ENCODE assay signal across 8 cellular contexts in the genomic region with DNA sequence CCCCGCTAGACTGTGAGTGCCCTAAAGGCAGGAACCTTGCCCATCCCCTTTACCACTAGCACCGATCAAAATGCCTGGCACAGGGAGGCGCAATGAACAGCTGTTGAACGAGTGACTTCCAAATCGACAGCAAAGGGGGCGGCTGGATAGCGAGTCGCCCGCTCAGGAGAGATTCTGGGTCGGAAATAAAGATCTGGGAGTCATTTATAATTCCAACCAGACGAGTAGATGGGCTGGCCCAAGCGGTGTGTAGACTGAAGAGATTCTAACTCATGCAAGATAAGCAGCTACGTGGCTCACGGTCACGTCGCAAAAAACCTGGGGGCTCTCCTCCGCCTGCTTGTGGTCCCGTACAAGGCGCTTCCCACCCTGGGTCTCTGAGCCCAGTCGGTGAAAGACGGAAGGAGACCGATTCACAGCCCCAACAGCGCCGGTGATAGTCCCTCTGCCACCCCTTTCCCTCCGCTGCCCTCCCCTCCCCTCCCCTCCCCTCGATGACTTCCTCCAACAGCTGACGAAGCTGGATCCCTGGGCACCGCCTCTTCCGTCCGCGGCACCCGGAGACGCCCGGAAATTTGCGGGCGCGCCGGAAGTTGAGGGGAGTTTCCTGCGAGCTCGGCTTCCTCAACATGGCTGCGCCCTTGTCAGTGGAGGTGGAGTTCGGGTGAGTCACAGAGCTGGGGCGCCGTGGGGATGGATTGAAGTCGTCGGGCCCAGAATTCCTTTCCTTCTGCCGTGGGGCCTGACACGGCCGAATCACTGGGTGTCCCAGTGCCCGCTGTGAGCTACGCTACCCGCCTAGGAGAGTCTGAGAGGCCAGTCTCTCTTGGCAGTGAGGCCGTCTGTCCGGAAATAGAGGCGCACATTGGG. TPM values are rescaled to one million over a fixed set of nuclear protein-coding genes. Genes with fewer than 3 reads are reported as not detected.
DNase-seq lines count a peak whose midpoint lies in the region; ATAC-seq, FAIRE-seq and TF ChIP-seq lines count a peak whose summit lies in the region.

URM1 (plus strand) TSS at position 623 of the 870 bp plus-strand sequence; CDS start at position 630, 7 bp downstream.

- CTCF ChIA-PET in H1 (lab: Charles Lee; ENCODE audit: partially characterized antibody): interaction anchor here (0.7 to 25.1 kb wide), 6 partner anchors 8 to 76 kb away, joined by 3 to 544 read pairs (median 17); no protein-coding TSS in a partner anchor

- peak in 1 of 2 experiments; percentile 63; a peak in 2 of 3 replicates for TF ChIP-seq POLR2A in H1 (IDR thresholded peaks at IDR 0.05; ENCODE audit: control extremely low read depth in 1 of 2, low read depth in 2 of 2, low read length in 2 of 2)

- H3K18ac ChIP-seq in H1 (ENCODE audit: extremely low read depth, low read length) (peak within 1 kb of the TSS; percentile 48; the same call in 1 of the 2 replicates), mesenchymal stem cell (ENCODE audit: low read depth in 1 of 2, low read length in 2 of 2) (peak within 1 kb of the TSS; percentile 85 to 94)

- H3K23ac ChIP-seq in H1 (ENCODE audit: insufficient read length): no peak within 1 kb of the TSS
- peak within 1 kb of the TSS in 1 of 2 experiments; percentile 16 for H3K23ac ChIP-seq in mesenchymal stem cell (ENCODE audit: low read length in 2 of 2)

- H2AFZ ChIP-seq in H1 (ENCODE audit: low read length): peak within 1 kb of the TSS; percentile 97
- H2AFZ ChIP-seq in mesenchymal stem cell (ENCODE audit: low read depth, low read length): peak within 1 kb of the TSS; percentile 99

- peak within 1 kb of the TSS; percentile 48 for H4K5ac ChIP-seq in H1 (ENCODE audit: insufficient read length, low read depth, low read length)

- H3K9me3 ChIP-seq in H1 (ENCODE audit: insufficient read depth in 2 of 2, low read depth in 1 of 2, low read length in 1 of 2) (no peaks in the 10 kb centered on the region), mesenchymal stem cell (ENCODE audit: control insufficient read depth, low read length) (no peaks in the 10 kb centered on the region)

- no peaks in the 10 kb centered on the region; a peak in 2 of 8 replicates for H3K36me3 ChIP-seq in H1 (ENCODE audit: control insufficient read depth in 2 of 4, insufficient read depth in 4 of 4, low read length in 3 of 4)
- H3K36me3 ChIP-seq in mesenchymal stem cell (ENCODE audit: control insufficient read depth in 1 of 2, insufficient read depth in 2 of 2, low read depth in 1 of 2, low read length in 2 of 2): peaks cover 5 to 12% of the 10 kb centered on the region in 2 experiments

- H3K4me3 ChIP-seq in H1 (ENCODE audit: extremely low read depth in 1 of 4, insufficient read depth in 2 of 4, low read depth in 3 of 4, low read length in 4 of 4) (peak within 1 kb of the TSS; percentile 82 to 96 (median 95)), mesenchymal stem cell (ENCODE audit: insufficient read depth in 1 of 2, low read depth in 1 of 2, low read length in 2 of 2) (peak within 1 kb of the TSS; percentile 89 to 94)

- WGBS in H1 (ENCODE audit: extremely low coverage in 1 of 2, insufficient coverage in 1 of 2, insufficient read length in 1 of 2, insufficient replicate concordance in 2 of 2, low coverage in 1 of 2, low lambda C conversion rate in 2 of 2, missing lambda C conversion rate in 1 of 2), 2 experiments: 3% methylated on average over 50 of the region's 55 CpGs; no CpG with 5 or more reads in 1 of the 2 experiments
- 2% methylated on average over 52 of the region's 55 CpGs for WGBS in mesenchymal stem cell

- ATAC-seq in GM21381 (IDR thresholded peaks at IDR 0.05; ENCODE audit: unreplicated experiment): peak; percentile 90

- TF ChIP-seq EP300 in H1 (IDR thresholded peaks at IDR 0.05; ENCODE audit: borderline replicate concordance in 1 of 2, low read depth in 2 of 2, low read length in 2 of 2): no peak

- no peak for TF ChIP-seq CTCF in H1 (IDR thresholded peaks at IDR 0.05; ENCODE audit: control extremely low read depth in 1 of 3, insufficient read depth in 1 of 3, low read depth in 1 of 3, low read length in 3 of 3)

- peak within 1 kb of the TSS; percentile 33 for H3K56ac ChIP-seq in H1 (replicated peaks; ENCODE audit: insufficient read length, low read depth, low read length)

- peaks cover 8% of the 10 kb centered on the region; the same call in 1 of the 2 replicates for H3K23me2 ChIP-seq in H1 (ENCODE audit: low read depth, low read length)

- peak within 1 kb of the TSS; percentile 66; the same call in 1 of the 2 replicates for H2BK20ac ChIP-seq in H1 (ENCODE audit: low read length)

- peaks cover 7 to 25% of the 10 kb centered on the region in 2 experiments for H3K79me2 ChIP-seq in H1 (ENCODE audit: control insufficient read depth in 1 of 2, insufficient read depth in 2 of 2, low read length in 2 of 2)

- peak within 1 kb of the TSS; percentile 71; the same call in 1 of the 2 replicates for H2BK5ac ChIP-seq in H1 (ENCODE audit: low read depth, low read length)
- H2BK5ac ChIP-seq in mesenchymal stem cell (ENCODE audit: low read depth, low read length, poor library complexity, severe bottlenecking): peak within 1 kb of the TSS; percentile 82

- peak within 1 kb of the TSS; percentile 19; the same call in 1 of the 2 replicates for H4K8ac ChIP-seq in H1 (ENCODE audit: extremely low read depth, insufficient read depth, low read length)
- peak within 1 kb of the TSS; percentile 94 for H4K8ac ChIP-seq in mesenchymal stem cell (ENCODE audit: low read length)

- H3K4me1 ChIP-seq in H1 (replicated peaks in 1 of 4; ENCODE audit: control insufficient read depth in 3 of 4, insufficient read depth in 4 of 4, low read length in 3 of 4) (peaks cover 0 to 8% (median 3%) of the 10 kb centered on the region in 4 experiments; a peak in 4 of 7 replicates), mesenchymal stem cell (ENCODE audit: control insufficient read depth, insufficient read depth, low read depth, low read length) (peaks cover 6% of the 10 kb centered on the region)

- peaks cover 9 to 24% (median 14%) of the 10 kb centered on the region in 4 experiments for H3K27me3 ChIP-seq in H1 (replicated peaks in 1 of 4; ENCODE audit: control insufficient read depth in 3 of 4, extremely low read depth in 1 of 4, insufficient read depth in 3 of 4, low read length in 3 of 4)
- no peaks in the 10 kb centered on the region for H3K27me3 ChIP-seq in mesenchymal stem cell (ENCODE audit: control insufficient read depth in 1 of 2, insufficient read depth in 1 of 2, low read length in 2 of 2)

- peak; percentile 85 for DNase-seq in COR-L47 (lab: John Stamatoyannopoulos, UW)
- peak in 75 of 76 experiments; percentile 22 to 94 (median 88) for DNase-seq in HUDEP-2 (lab: John Stamatoyannopoulos, UW; ENCODE audit: unreplicated experiment in 76 of 76)
- DNase-seq in NOMO-1 treated with dmso at 0.1 percent for 144 hours (lab: John Stamatoyannopoulos, UW; ENCODE audit: unreplicated experiment): peak; percentile 96
- peak; percentile 82 to 92 (median 86) for DNase-seq in activated CD8-positive, alpha-beta memory T cell treated with anti-CD3 and anti-CD28 coated beads for 48 hours (ENCODE audit: low read depth in 2 of 3, low spot score in 2 of 3)
- DNase-seq in H1 (ENCODE audit: low read depth in 1 of 2, low spot score in 2 of 2): peak; percentile 70 to 91
- peak; percentile 98 for DNase-seq in mesenchymal stem cell
- peak; percentile 93 for DNase-seq in stimulated activated CD8-positive, alpha-beta memory T cell treated with anti-CD3 and anti-CD28 coated beads, Interleukin-12 subunit alpha, Interleukin-12 subunit beta, amount 100 ng/mL, for 24 hours (ENCODE audit: extremely low read depth)

- H3K9ac ChIP-seq in H1 (replicated peaks in 1 of 4; ENCODE audit: extremely low read depth in 1 of 4, low read depth in 3 of 4, low read length in 3 of 4) (peak within 1 kb of the TSS; percentile 43 to 78 (median 70)), mesenchymal stem cell (ENCODE audit: low read length) (peak within 1 kb of the TSS; percentile 96)

- peaks cover 0 to 11% of the 10 kb centered on the region in 2 experiments for H4K20me1 ChIP-seq in H1 (replicated peaks in 1 of 2; ENCODE audit: control insufficient read depth in 1 of 2, insufficient read depth in 2 of 2, low read length in 2 of 2)

- H3K4me2 ChIP-seq in H1 (ENCODE audit: insufficient read depth in 1 of 2, low read depth in 2 of 2, low read length in 2 of 2): peak within 1 kb of the TSS; percentile 77 to 90
- H3K4me2 ChIP-seq in mesenchymal stem cell (ENCODE audit: low read length, poor library complexity, severe bottlenecking): peak within 1 kb of the TSS; percentile 83

- FAIRE-seq in H1 (lab: Jason Lieb, UNC): no peak

- H2BK12ac ChIP-seq in H1 (ENCODE audit: low read depth, low read length) (no peak within 1 kb of the TSS), mesenchymal stem cell (ENCODE audit: low read length in 2 of 2) (peak within 1 kb of the TSS in 1 of 2 experiments; percentile 34)

- H4K91ac ChIP-seq in H1 (replicated peaks; ENCODE audit: insufficient read length, low read length): peak within 1 kb of the TSS; percentile 64
- peak within 1 kb of the TSS; percentile 65 for H4K91ac ChIP-seq in mesenchymal stem cell (ENCODE audit: low read length)

- H3K79me1 ChIP-seq in H1 (ENCODE audit: low read depth, low read length) (peaks cover 10% of the 10 kb centered on the region; the same call in 1 of the 2 replicates), mesenchymal stem cell (replicated peaks; ENCODE audit: low read length, poor library complexity, severe bottlenecking) (peaks cover 22% of the 10 kb centered on the region)

- H2BK15ac ChIP-seq in H1 (ENCODE audit: low read length): no peak within 1 kb of the TSS
- H2BK15ac ChIP-seq in mesenchymal stem cell (ENCODE audit: low read depth, poor library complexity, severe bottlenecking): peak within 1 kb of the TSS; percentile 86

- no peak for TF ChIP-seq RAD21 in H1 (IDR thresholded peaks at IDR 0.05 in 1 of 2, conservative IDR thresholded peaks at IDR 0.05 in 1 of 2; ENCODE audit: low read depth in 2 of 2, low read length in 2 of 2)

- H3K14ac ChIP-seq in H1 (ENCODE audit: insufficient read length) (no peak within 1 kb of the TSS), mesenchymal stem cell (ENCODE audit: low read length in 2 of 2) (peak within 1 kb of the TSS in 1 of 2 experiments; percentile 92)

- POLR2A ChIA-PET in H1 (lab: Charles Lee; ENCODE audit: partially characterized antibody): interaction anchor here (0.9 to 6.2 kb wide), 9 partner anchors 9 to 95 kb away, joined by 3 to 52 read pairs (median 4); partner anchors contain the start of genes GOLGA2 and SWI5

- H3K27ac ChIP-seq in H1 (ENCODE audit: low read depth, low read length) (no peak within 1 kb of the TSS; the same call in 1 of the 2 replicates), mesenchymal stem cell (ENCODE audit: low read length, poor library complexity, severe bottlenecking) (peak within 1 kb of the TSS; percentile 96)

- H2AK5ac ChIP-seq in H1 (ENCODE audit: low read depth, low read length) (no peak within 1 kb of the TSS), mesenchymal stem cell (ENCODE audit: low read length, severe bottlenecking) (peak within 1 kb of the TSS; percentile 7)

- no peak within 1 kb of the TSS for H2BK120ac ChIP-seq in H1 (replicated peaks; ENCODE audit: low read depth, low read length)
- H2BK120ac ChIP-seq in mesenchymal stem cell (ENCODE audit: low read depth, low read length): no peak within 1 kb of the TSS

- H3K4ac ChIP-seq in H1 (replicated peaks; ENCODE audit: insufficient read length, low read depth, low read length): no peak within 1 kb of the TSS
- peak within 1 kb of the TSS; percentile 50 to 95 for H3K4ac ChIP-seq in mesenchymal stem cell (ENCODE audit: low read depth in 1 of 2, low read length in 2 of 2)

RNA-seq across cellular contexts. Expression of gene URM1, which starts in this region (rescaled TPM):
- 60.5 and 62.3 TPM in 2 replicates for total RNA-seq in H1 (2021; fragmentation: NEBNext Ultra II Directional; extraction: Animal tissue kit (Norgen Biotek cat#: 25700))
- polyA plus RNA-seq in H1 (2011; rRNA removed): 58.3 and 71.9 TPM in 2 replicates
- polyA plus RNA-seq in H1 (2011; cell fraction: cytosol; rRNA removed): 58.0 TPM
- polyA plus RNA-seq in H1 (2011; cell fraction: nucleus; rRNA removed): 74.2 TPM
- 68.0 to 83.5 TPM (median 73.0 TPM) in 4 replicates for polyA plus RNA-seq in H1 (2012, experiment 1 of 2)
- 109 TPM for polyA plus RNA-seq in H1 (2012, experiment 2 of 2)
- 42.4 TPM for polyA plus RNA-seq in H1 (2013, experiment 1 of 2)
- polyA plus RNA-seq in H1 (2013, experiment 2 of 2): 41.2 TPM
- polyA minus RNA-seq in H1 (2011; rRNA and poly(A)+ RNA removed): 36.2 and 46.0 TPM in 2 replicates
- 21.1 TPM for polyA minus RNA-seq in H1 (2011; cell fraction: cytosol; rRNA and poly(A)+ RNA removed)
- polyA minus RNA-seq in H1 (2011; cell fraction: nucleus; rRNA and poly(A)+ RNA removed): 14.4 TPM
- 59.4 TPM for polyA plus RNA-seq in mesenchymal stem cell (2013, experiment 1 of 2)
- 59.8 TPM for polyA plus RNA-seq in mesenchymal stem cell (2013, experiment 2 of 2)
